In genomic region chr4:87304659-87305277, GRCh38 we compare ENCODE assay signal across 15 cellular contexts. TPM values are rescaled to one million over a fixed set of nuclear protein-coding genes. Genes with fewer than 3 reads are reported as not detected.
DNase-seq lines count a peak whose midpoint lies in the region; ATAC-seq and TF ChIP-seq lines count a peak whose summit lies in the region.
"Had no signal": no experiment of that assay in that cellular context is flagged by ENCODE, and none has a peak within 500 bp of the region (broad histone marks: within the 10 kb centered on the region; RNA-seq: fewer than 3 reads in every experiment).

No MANE protein-coding gene starts in this region.

- H3K4me3 ChIP-seq in LNCaP clone FGC (ENCODE audit: low read depth, low read length) (peak overlapping the region; percentile 41), brain microvascular endothelial cell (ENCODE audit: low read depth, low read length) (no peak overlapping the region), mucosa of descending colon (no peak overlapping the region)
- H3K4me3 ChIP-seq: BLaER1 treated with 17β-estradiol and CSF1 and Interleukin-3, amounts not matched to agents 10 nM and 100 nM had no signal

- no peak for TF ChIP-seq CTCF in Calu3 (IDR thresholded peaks at IDR 0.05; ENCODE audit: unreplicated experiment)
- TF ChIP-seq CTCF in LNCaP clone FGC (IDR thresholded peaks at IDR 0.05; ENCODE audit: control insufficient read depth, extremely low read depth, insufficient read depth): no peak
- TF ChIP-seq CTCF in brain microvascular endothelial cell (IDR thresholded peaks at IDR 0.05; ENCODE audit: low read depth, low read length, missing control alignments): no peak
- TF ChIP-seq CTCF in mucosa of descending colon (IDR thresholded peaks at IDR 0.05): no peak

- H3K9me3 Mint-ChIP-seq in Calu3 (ENCODE audit: low read depth, unreplicated experiment): no peaks in the 10 kb centered on the region
- H3K9me3 Mint-ChIP-seq: T-helper 2 cell treated with Interferon-gamma antibody and Interleukin-4, amounts not matched to agents 5 μg/mL and 100 μg/mL, for 36 hours had no signal

- H3K4me1 ChIP-seq in mucosa of descending colon (ENCODE audit: low read depth): no peaks in the 10 kb centered on the region

- DNase-seq in Calu3 (peak; percentile 3), LNCaP clone FGC (ENCODE audit: low read depth) (peak; percentile 93), brain microvascular endothelial cell (peak; percentile 16), mucosa of descending colon (no peak), SHP77 treated with DMSO at 0.1 percent for 48 hours (lab: John Stamatoyannopoulos, UW) (no peak), NK-92 (lab: John Stamatoyannopoulos, UW; ENCODE audit: unreplicated experiment) (no peak), middle frontal gyrus (ENCODE audit: extremely low spot score, low spot score) (no peak)
- DNase-seq: activated CD4-positive, alpha-beta T cell treated with anti-CD3 and anti-CD28 coated beads, Interleukin-2, amount 10 ng/mL, durations not matched to agents 24 days and 14 days; caudate nucleus; Kasumi-1; posterior cingulate gyrus; stimulated activated CD4-positive, alpha-beta T cell treated with anti-CD3 and anti-CD28 coated beads, Interleukin-2, amount 100 ng/mL, for 24 hours had no signal

- no peak overlapping the region for H3K27ac Mint-ChIP-seq in Calu3 (ENCODE audit: unreplicated experiment)
- H3K27ac Mint-ChIP-seq: activated CD4-positive, alpha-beta T cell treated with anti-CD3 and anti-CD28 coated beads, Interleukin-2, amount 10 ng/mL, durations not matched to agents 24 days and 14 days; T-helper 2 cell treated with Interferon-gamma antibody and Interleukin-4, amounts not matched to agents 5 μg/mL and 100 μg/mL, for 36 hours had no signal

- intact Hi-C loops in Calu3 (cut with micrococcal nuclease; ENCODE audit: unreplicated experiment): no loop called here
- intact Hi-C loops in mucosa of descending colon (cut with DNase I, micrococcal nuclease): no loop called here

- no TSS peak for BruUV-seq in Calu3 (replicated peaks; lab: Mats Ljungman, UMichigan)

- no peaks in the 10 kb centered on the region for H3K36me3 Mint-ChIP-seq in Calu3 (ENCODE audit: insufficient read depth, unreplicated experiment)

- H3K36me3 ChIP-seq in brain microvascular endothelial cell (replicated peaks): no peaks in the 10 kb centered on the region
- H3K36me3 ChIP-seq in mucosa of descending colon (ENCODE audit: low read depth): no peaks in the 10 kb centered on the region

- ATAC-seq in mucosa of descending colon (peak; percentile 59), HG02571 (IDR thresholded peaks at IDR 0.05; ENCODE audit: unreplicated experiment) (no peak)

- H3K27me3 ChIP-seq in brain microvascular endothelial cell (replicated peaks): no peaks in the 10 kb centered on the region
- H3K27me3 ChIP-seq: BLaER1 treated with 17β-estradiol and CSF1 and Interleukin-3, amounts not matched to agents 10 nM and 100 nM had no signal

- CTCF ChIA-PET in Calu3 (lab: Charles Lee): no interaction called here

- no peaks in the 10 kb centered on the region for H3K4me1 Mint-ChIP-seq in Calu3 (ENCODE audit: low read depth, unreplicated experiment)

- H3K4me3 Mint-ChIP-seq in Calu3 (ENCODE audit: low read depth, unreplicated experiment): no peak overlapping the region
- H3K4me3 Mint-ChIP-seq: activated CD4-positive, alpha-beta T cell treated with anti-CD3 and anti-CD28 coated beads, Interleukin-2, amount 10 ng/mL, durations not matched to agents 24 days and 14 days; T-helper 2 cell treated with Interferon-gamma antibody and Interleukin-4, amounts not matched to agents 5 μg/mL and 100 μg/mL, for 36 hours had no signal

- H3K9me3 ChIP-seq in mucosa of descending colon: no peaks in the 10 kb centered on the region
- H3K9me3 ChIP-seq: BLaER1 treated with 17β-estradiol and CSF1 and Interleukin-3, amounts not matched to agents 10 nM and 100 nM had no signal

- in situ Hi-C loops in brain microvascular endothelial cell (cut with HindIII; ENCODE audit: low pct_ligation_motif_present, low sequenced_read_pairs): no loop called here

- no peak overlapping the region for H3K27ac ChIP-seq in brain microvascular endothelial cell
- H3K27ac ChIP-seq: BLaER1 treated with 17β-estradiol and CSF1 and Interleukin-3, amounts not matched to agents 10 nM and 100 nM had no signal

- no peaks in the 10 kb centered on the region for H3K27me3 Mint-ChIP-seq in Calu3 (ENCODE audit: unreplicated experiment)
- H3K27me3 Mint-ChIP-seq: activated CD4-positive, alpha-beta T cell treated with anti-CD3 and anti-CD28 coated beads, Interleukin-2, amount 10 ng/mL, durations not matched to agents 24 days and 14 days had no signal

RNA-seq across cellular contexts. Expression of gene HSD17B13, which starts 17.9 kb away (rescaled TPM):
- not detected in 2 replicates for total RNA-seq in Calu3 (2022)
- 1 to 10 TPM in 1 of 3 donors, under 1 TPM in 2; 0.36 to 1.8 (median 0.76) TPM for total RNA-seq in mucosa of descending colon

Comparison
In these comparisons a context has a peak if more than half of its experiments do, and no peak if none do; other contexts are left out.
1. DNase-seq: peak in Calu3 (single experiment), LNCaP clone FGC (single experiment) and brain microvascular endothelial cell (single experiment); none in mucosa of descending colon (0 of 3), SHP77 treated with DMSO at 0.1 percent for 48 hours (single experiment), NK-92 (single experiment) and middle frontal gyrus (single experiment).